Comparison of ENCODE assay signal across 35 cellular contexts in the genomic region with DNA sequence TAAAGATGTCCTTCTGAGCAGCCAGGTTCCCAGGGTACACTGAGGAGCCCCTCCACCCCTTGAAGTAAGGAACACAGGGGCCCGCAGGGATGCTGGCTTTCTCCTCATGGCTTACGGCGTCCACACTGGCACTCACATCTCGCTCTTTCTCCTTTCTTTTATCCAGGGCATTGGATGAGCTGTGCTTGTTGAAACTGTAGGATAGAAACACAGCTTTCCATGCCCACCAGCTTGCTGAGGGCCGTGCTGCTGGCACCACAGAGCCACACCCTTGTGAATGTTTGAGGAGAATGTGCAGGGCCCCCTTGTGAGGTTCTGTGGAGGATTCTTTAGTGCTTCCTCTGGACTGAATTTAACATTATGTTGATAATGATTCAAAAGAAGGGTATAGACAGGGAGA. TPM values are rescaled to one million over a fixed set of nuclear protein-coding genes. Genes with fewer than 3 reads are reported as not detected.
"Had no signal": no experiment of that assay in that cellular context is flagged by ENCODE, and none has a peak within 500 bp of the region (broad histone marks: within the 10 kb centered on the region; RNA-seq: fewer than 3 reads in every experiment).

No MANE protein-coding gene starts in this region.

- H3K36me3 ChIP-seq: adrenal gland, brain microvascular endothelial cell, breast epithelium, WERI-Rb-1 had no signal

- H3K27me3 ChIP-seq: body of pancreas, brain microvascular endothelial cell had no signal

- ATAC-seq: activated CD4-positive, alpha-beta T cell treated with anti-CD3 and anti-CD28 coated beads for 36 hours; activated CD4-positive, CD25-positive, alpha-beta regulatory T cell treated with anti-CD3 and anti-CD28 coated beads, Interleukin-2, amount 50 U/mL, for 24 hours; activated CD8-positive, alpha-beta memory T cell treated with anti-CD3 and anti-CD28 coated beads, Interleukin-2, amount 10 ng/mL, durations not matched to agents 7 days and 5 days; activated CD8-positive, alpha-beta T cell treated with anti-CD3 and anti-CD28 coated beads, Interleukin-2, amount 10 ng/mL, durations not matched to agents 7 days and 5 days; activated naive CD4-positive, alpha-beta T cell treated with anti-CD3 and anti-CD28 coated beads, Interleukin-2, amount 50 U/mL, for 72 hours; activated T-helper 17 cell treated with anti-CD3 and anti-CD28 coated beads, Interleukin-2, amount 50 U/mL, for 72 hours; body of pancreas had no signal

- H3K9me3 ChIP-seq: adrenal gland, body of pancreas, breast epithelium had no signal

- H3K27ac ChIP-seq: adrenal gland, body of pancreas, brain microvascular endothelial cell, breast epithelium, WERI-Rb-1 had no signal

- H3K4me3 ChIP-seq: adrenal gland, body of pancreas, breast epithelium had no signal

- H3K4me1 ChIP-seq: adrenal gland, breast epithelium had no signal

- DNase-seq: activated CD4-positive, alpha-beta memory T cell treated with anti-CD3 and anti-CD28 coated beads, Interleukin-2, amount 10 ng/mL, durations not matched to agents 7 days and 5 days; activated CD4-positive, alpha-beta T cell treated with anti-CD3 and anti-CD28 coated beads for 1 hour; activated CD4-positive, alpha-beta T cell treated with anti-CD3 and anti-CD28 coated beads for 36 hours; activated CD4-positive, alpha-beta T cell treated with anti-CD3 and anti-CD28 coated beads for 48 hours; activated CD4-positive, alpha-beta T cell treated with anti-CD3 and anti-CD28 coated beads, Interleukin-2, amount 10 ng/mL, durations not matched to agents 7 days and 5 days; activated CD4-positive, alpha-beta T cell treated with anti-CD3 and anti-CD28 coated beads, Interleukin-2, amount 50 U/mL, for 48 hours; activated CD4-positive, CD25-positive, alpha-beta regulatory T cell; activated CD8-positive, alpha-beta memory T cell treated with anti-CD3 and anti-CD28 coated beads for 24 hours; activated CD8-positive, alpha-beta memory T cell treated with anti-CD3 and anti-CD28 coated beads, Interleukin-2, amount 10 ng/mL, durations not matched to agents 7 days and 5 days; activated CD8-positive, alpha-beta memory T cell treated with anti-CD3 and anti-CD28 coated beads, Interleukin-2, amount 50 U/mL, for 48 hours; activated CD8-positive, alpha-beta T cell treated with anti-CD3 and anti-CD28 coated beads, Interleukin-2, amount 10 ng/mL, durations not matched to agents 7 days and 5 days; activated effector memory CD4-positive, alpha-beta T cell treated with anti-CD3 and anti-CD28 coated beads, Interleukin-2, amount 50 U/mL, for 16 hours; activated gamma-delta T cell treated with Interleukin-2 at 50 U/mL for 16 hours; activated naive CD4-positive, alpha-beta T cell; activated naive CD4-positive, alpha-beta T cell treated with anti-CD3 and anti-CD28 coated beads for 36 hours; activated naive CD4-positive, alpha-beta T cell treated with anti-CD3 and anti-CD28 coated beads, Interleukin-2, amount 50 U/mL, for 16 hours; activated naive CD8-positive, alpha-beta T cell treated with anti-CD3 and anti-CD28 coated beads for 36 hours; activated T-cell treated with anti-CD3 and anti-CD28 coated beads, Interleukin-2, amount 50 U/mL, for 24 hours; activated T-cell treated with anti-CD3 and anti-CD28 coated beads, Interleukin-2, amount 50 U/mL, for 48 hours; adrenal gland; amniotic stem cell; body of pancreas; brain microvascular endothelial cell; caudate nucleus; cerebellar nuclear complex; SW 1271; T-helper 1 cell; T-helper 2 cell; T-helper 9 cell; WERI-Rb-1 had no signal

RNA-seq across cellular contexts. Expression of gene B3GAT1, which starts 51.7 kb away (rescaled TPM):
- polyA plus RNA-seq: aorta had no signal
